1 cellular context compared by ENCODE assay signal in the genomic region with DNA sequence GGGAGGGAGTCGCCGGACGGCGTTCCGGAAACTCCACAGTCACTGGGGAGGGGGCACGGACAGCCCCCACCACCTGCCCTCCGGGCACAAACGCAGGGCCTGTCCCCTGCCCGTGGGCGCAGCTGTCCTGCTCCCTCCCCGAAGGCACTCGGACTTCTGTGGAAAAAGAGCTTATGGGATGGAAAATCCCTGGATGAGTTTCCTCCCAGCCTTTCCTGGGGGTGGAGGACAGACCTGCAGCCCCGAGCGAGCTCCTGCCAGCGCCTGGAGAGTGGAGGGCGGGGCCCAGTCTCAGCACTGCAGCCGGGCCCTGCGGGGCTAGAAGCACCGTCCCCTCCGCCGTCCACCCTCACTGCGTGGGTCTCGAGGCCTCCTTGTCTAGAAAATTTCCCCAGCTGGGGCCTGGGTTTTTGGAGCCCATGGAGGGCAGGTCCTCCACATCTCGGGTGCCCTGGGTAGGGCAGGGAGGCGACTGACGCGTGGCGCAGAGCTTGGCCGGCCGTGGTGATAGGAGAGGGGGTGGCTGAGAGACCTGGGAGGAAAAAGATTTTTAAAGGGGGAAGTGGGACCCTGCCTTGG.
A peak's percentile ranks its signal among the peaks of the same experiment; 100 is the strongest.
TF ChIP-seq lines count a peak whose summit lies in the region.

No MANE protein-coding gene starts in this region.

TF ChIP-seq in HEK293, 187 proteins besides CTCF, POLR2A, EP300 and RAD21 (continued from another document):
- TF ChIP-seq EGR2 (tag by site-specific recombination; IDR thresholded peaks at IDR 0.05; ENCODE audit: low read depth) (peak; percentile 43; the same call in 1 of the 2 replicates), ZBTB8A (tag by site-specific recombination; IDR thresholded peaks at IDR 0.05) (no peak), SP7 (tag by site-specific recombination; IDR thresholded peaks at IDR 0.05) (0 out of 2 replicates have a peak, but pooled peaks have one; percentile 68), SP2 (tag by site-specific recombination; IDR thresholded peaks at IDR 0.05) (peak; percentile 33), ZNF521 (tag by site-specific recombination; IDR thresholded peaks at IDR 0.05) (no peak), IKZF3 (tag by site-specific recombination; IDR thresholded peaks at IDR 0.05) (peak; percentile 89), ZNF132 (tag by site-specific recombination; IDR thresholded peaks at IDR 0.05; ENCODE audit: borderline replicate concordance) (no peak), ZIC2 (tag by site-specific recombination; IDR thresholded peaks at IDR 0.05) (peak; percentile 18), KLF7 (tag by site-specific recombination; IDR thresholded peaks at IDR 0.05; ENCODE audit: borderline replicate concordance) (0 out of 2 replicates have a peak, but pooled peaks have one; percentile 65), REPIN1 (tag by site-specific recombination; IDR thresholded peaks at IDR 0.05; ENCODE audit: low read depth) (no peak), KLF1 (tag by site-specific recombination; IDR thresholded peaks at IDR 0.05) (peak; percentile 93)
- TF ChIP-seq, protein P1, sequence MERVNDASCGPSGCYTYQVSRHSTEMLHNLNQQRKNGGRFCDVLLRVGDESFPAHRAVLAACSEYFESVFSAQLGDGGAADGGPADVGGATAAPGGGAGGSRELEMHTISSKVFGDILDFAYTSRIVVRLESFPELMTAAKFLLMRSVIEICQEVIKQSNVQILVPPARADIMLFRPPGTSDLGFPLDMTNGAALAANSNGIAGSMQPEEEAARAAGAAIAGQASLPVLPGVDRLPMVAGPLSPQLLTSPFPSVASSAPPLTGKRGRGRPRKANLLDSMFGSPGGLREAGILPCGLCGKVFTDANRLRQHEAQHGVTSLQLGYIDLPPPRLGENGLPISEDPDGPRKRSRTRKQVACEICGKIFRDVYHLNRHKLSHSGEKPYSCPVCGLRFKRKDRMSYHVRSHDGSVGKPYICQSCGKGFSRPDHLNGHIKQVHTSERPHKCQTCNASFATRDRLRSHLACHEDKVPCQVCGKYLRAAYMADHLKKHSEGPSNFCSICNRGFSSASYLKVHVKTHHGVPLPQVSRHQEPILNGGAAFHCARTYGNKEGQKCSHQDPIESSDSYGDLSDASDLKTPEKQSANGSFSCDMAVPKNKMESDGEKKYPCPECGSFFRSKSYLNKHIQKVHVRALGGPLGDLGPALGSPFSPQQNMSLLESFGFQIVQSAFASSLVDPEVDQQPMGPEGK (tag by site-specific recombination; IDR thresholded peaks at IDR 0.05), result peak; percentile 86; the same call in 1 of the 2 replicates
- TF ChIP-seq, protein P2, sequence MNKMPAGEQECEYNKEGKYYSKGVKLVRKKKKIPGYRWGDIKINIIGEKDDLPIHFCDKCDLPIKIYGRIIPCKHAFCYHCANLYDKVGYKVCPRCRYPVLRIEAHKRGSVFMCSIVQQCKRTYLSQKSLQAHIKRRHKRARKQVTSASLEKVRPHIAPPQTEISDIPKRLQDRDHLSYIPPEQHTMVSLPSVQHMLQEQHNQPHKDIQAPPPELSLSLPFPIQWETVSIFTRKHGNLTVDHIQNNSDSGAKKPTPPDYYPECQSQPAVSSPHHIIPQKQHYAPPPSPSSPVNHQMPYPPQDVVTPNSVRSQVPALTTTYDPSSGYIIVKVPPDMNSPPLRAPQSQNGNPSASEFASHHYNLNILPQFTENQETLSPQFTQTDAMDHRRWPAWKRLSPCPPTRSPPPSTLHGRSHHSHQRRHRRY (tag by site-specific recombination; IDR thresholded peaks at IDR 0.05), result no peak
- TF ChIP-seq, protein P3, sequence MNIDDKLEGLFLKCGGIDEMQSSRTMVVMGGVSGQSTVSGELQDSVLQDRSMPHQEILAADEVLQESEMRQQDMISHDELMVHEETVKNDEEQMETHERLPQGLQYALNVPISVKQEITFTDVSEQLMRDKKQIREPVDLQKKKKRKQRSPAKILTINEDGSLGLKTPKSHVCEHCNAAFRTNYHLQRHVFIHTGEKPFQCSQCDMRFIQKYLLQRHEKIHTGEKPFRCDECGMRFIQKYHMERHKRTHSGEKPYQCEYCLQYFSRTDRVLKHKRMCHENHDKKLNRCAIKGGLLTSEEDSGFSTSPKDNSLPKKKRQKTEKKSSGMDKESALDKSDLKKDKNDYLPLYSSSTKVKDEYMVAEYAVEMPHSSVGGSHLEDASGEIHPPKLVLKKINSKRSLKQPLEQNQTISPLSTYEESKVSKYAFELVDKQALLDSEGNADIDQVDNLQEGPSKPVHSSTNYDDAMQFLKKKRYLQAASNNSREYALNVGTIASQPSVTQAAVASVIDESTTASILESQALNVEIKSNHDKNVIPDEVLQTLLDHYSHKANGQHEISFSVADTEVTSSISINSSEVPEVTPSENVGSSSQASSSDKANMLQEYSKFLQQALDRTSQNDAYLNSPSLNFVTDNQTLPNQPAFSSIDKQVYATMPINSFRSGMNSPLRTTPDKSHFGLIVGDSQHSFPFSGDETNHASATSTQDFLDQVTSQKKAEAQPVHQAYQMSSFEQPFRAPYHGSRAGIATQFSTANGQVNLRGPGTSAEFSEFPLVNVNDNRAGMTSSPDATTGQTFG (tag by site-specific recombination; IDR thresholded peaks at IDR 0.05; ENCODE audit: borderline replicate concordance), result no peak
